Comparison of ENCODE assay signal across 8 cellular contexts in the genomic region with DNA sequence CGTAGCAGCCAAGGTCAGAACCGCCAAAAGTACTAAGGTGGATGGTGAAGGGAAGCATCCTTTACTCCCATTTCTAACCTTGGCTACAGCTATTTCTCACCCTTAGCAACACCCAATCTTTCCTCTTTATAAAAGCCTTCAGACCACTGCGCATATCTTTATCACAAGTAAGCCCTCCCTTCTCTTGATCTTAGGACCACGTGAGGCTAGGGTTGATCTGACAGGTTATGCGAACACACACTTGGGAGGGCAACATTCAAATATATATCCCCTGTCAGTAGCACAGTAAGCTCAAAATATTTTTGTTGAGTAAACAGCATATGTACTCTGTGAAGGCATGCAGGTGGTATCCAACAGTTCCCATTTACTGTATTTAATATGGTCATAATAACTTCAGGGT.
DNase-seq lines count a peak whose midpoint lies in the region; ATAC-seq and TF ChIP-seq lines count a peak whose summit lies in the region.

No MANE protein-coding gene starts in this region.

- H3K9me3 Mint-ChIP-seq in effector memory CD8-positive, alpha-beta T cell = no peaks in the 10 kb centered on the region

- ATAC-seq in DND-41 (ENCODE audit: insufficient read depth, low read depth) = no peak
- no peak for ATAC-seq in effector memory CD8-positive, alpha-beta T cell (replicated peaks)

- H3K4me3 ChIP-seq in DND-41 (ENCODE audit: low read depth in 1 of 2, low read length in 2 of 2) (peak overlapping the region; percentile 59 to 69; a peak in 3 of 4 replicates), NB4 (ENCODE audit: low read depth, low read length) (peak overlapping the region; percentile 90), parathyroid adenoma (ENCODE audit: low read depth, low read length) (no peak overlapping the region)

- H3K4me2 ChIP-seq in DND-41 (ENCODE audit: insufficient read depth, low read length) (peak overlapping the region; percentile 79), parathyroid adenoma (ENCODE audit: low read length) (no peak overlapping the region)

- H4K20me1 ChIP-seq in DND-41 (ENCODE audit: insufficient read depth, low read length) = no peaks in the 10 kb centered on the region

- H3K9me3 ChIP-seq in DND-41 (ENCODE audit: insufficient read depth, low read length, severe bottlenecking) = no peaks in the 10 kb centered on the region
- no peaks in the 10 kb centered on the region for H3K9me3 ChIP-seq in parathyroid adenoma (ENCODE audit: control insufficient read depth, low read length)

- H3K36me3 Mint-ChIP-seq in effector memory CD8-positive, alpha-beta T cell (ENCODE audit: insufficient read depth) = peaks cover 7% of the 10 kb centered on the region

- TF ChIP-seq POLR2A in NB4 (IDR thresholded peaks at IDR 0.05; ENCODE audit: extremely low read depth, insufficient read length) = no peak

- H3K36me3 ChIP-seq in DND-41 (ENCODE audit: insufficient read depth, low read length) (no peaks in the 10 kb centered on the region), parathyroid adenoma (ENCODE audit: control insufficient read depth, insufficient read depth, low read length) (no peaks in the 10 kb centered on the region)

- peak overlapping the region; percentile 90 to 93 for H3K4me3 Mint-ChIP-seq in effector memory CD8-positive, alpha-beta T cell

- H3K4me1 Mint-ChIP-seq in effector memory CD8-positive, alpha-beta T cell (ENCODE audit: low read depth in 2 of 2) = peaks cover 17 to 26% of the 10 kb centered on the region in 2 donors

- no peaks in the 10 kb centered on the region for H3K27me3 Mint-ChIP-seq in effector memory CD8-positive, alpha-beta T cell

- H3K4me1 ChIP-seq in DND-41 (ENCODE audit: insufficient read depth, low read length) = peaks cover 29% of the 10 kb centered on the region
- H3K4me1 ChIP-seq in parathyroid adenoma = peaks cover 8% of the 10 kb centered on the region

- peaks cover 32% of the 10 kb centered on the region for H3K79me2 ChIP-seq in DND-41 (ENCODE audit: insufficient read depth, low read length)
- peaks cover 2% of the 10 kb centered on the region for H3K79me2 ChIP-seq in parathyroid adenoma

- DNase-seq in DND-41 (no peak), NB4 (ENCODE audit: low read depth) (no peak), hepatic stellate cell (ENCODE audit: low spot score) (no peak), HK-2 (ENCODE audit: unreplicated experiment) (no peak), DMS114 treated with DMSO at 0.1 percent for 48 hours (lab: John Stamatoyannopoulos, UW; ENCODE audit: unreplicated experiment) (no peak), GOT3 (lab: John Stamatoyannopoulos, UW) (no peak)
- no peak for DNase-seq in effector memory CD8-positive, alpha-beta T cell

- peak overlapping the region; percentile 82 for H3K27ac ChIP-seq in DND-41 (ENCODE audit: low read length)
- peak overlapping the region; percentile 87 for H3K27ac ChIP-seq in parathyroid adenoma

- peak overlapping the region; percentile 96 for H3K9ac ChIP-seq in DND-41 (ENCODE audit: low read depth, low read length)
- H3K9ac ChIP-seq in parathyroid adenoma = no peak overlapping the region

- no peak for TF ChIP-seq CTCF in DND-41 (IDR thresholded peaks at IDR 0.05; ENCODE audit: borderline replicate concordance, extremely low read depth, low read length, poor library complexity, severe bottlenecking)
- TF ChIP-seq CTCF in NB4 (IDR thresholded peaks at IDR 0.05; ENCODE audit: low read depth, low read length) = no peak
- TF ChIP-seq CTCF in parathyroid adenoma (IDR thresholded peaks at IDR 0.05) = no peak

- H3K27ac Mint-ChIP-seq in effector memory CD8-positive, alpha-beta T cell = peak overlapping the region; percentile 93 to 98

- H3K27me3 ChIP-seq in DND-41 (ENCODE audit: insufficient read depth, low read length, poor library complexity) = no peaks in the 10 kb centered on the region
- no peaks in the 10 kb centered on the region for H3K27me3 ChIP-seq in parathyroid adenoma (ENCODE audit: control insufficient read depth, insufficient read depth, low read length)

- H2AFZ ChIP-seq in DND-41 (ENCODE audit: low read depth, low read length) (peak overlapping the region; percentile 92), parathyroid adenoma (peak overlapping the region; percentile 97)
